Comparison of ENCODE assay signal across 15 cellular contexts in the genomic region with DNA sequence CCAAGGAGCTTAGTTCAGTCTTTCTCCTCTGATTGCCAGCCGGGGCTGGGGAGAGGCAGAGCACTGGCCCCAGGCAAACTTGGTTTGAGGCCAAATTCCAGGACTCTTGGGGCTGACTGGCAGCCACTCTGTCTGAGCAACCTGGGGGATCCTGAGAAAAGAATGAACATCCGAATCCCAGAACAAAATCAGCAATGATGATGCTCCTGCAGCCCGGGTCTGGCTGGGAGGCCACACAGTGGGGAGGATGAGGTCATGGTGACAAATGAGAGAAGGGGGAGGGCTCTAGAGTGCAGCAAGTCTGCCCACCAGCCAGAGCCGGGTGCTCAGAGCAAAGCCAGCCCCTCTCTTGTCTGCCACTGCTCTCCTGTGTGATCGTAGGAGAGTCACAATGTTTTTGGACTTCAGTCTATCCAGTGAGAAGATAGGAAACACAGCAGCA.
DNase-seq lines count a peak whose midpoint lies in the region; ATAC-seq, FAIRE-seq and TF ChIP-seq lines count a peak whose summit lies in the region.
"Had no signal": no experiment of that assay in that cellular context is flagged by ENCODE, and none has a peak within 500 bp of the region (broad histone marks: within the 10 kb centered on the region; RNA-seq: fewer than 3 reads in every experiment).

No MANE protein-coding gene starts in this region.

- no peaks in the 10 kb centered on the region for H3K27me3 ChIP-seq in mesendoderm (ENCODE audit: insufficient read depth, low read length, poor library complexity)
- no peaks in the 10 kb centered on the region for H3K27me3 ChIP-seq in ovary
- H3K27me3 ChIP-seq: colonic mucosa had no signal

- H3K9me3 ChIP-seq in ovary = no peaks in the 10 kb centered on the region
- H3K9me3 ChIP-seq: colonic mucosa had no signal

- H3K79me2 ChIP-seq in mesendoderm (ENCODE audit: control insufficient read depth, insufficient read depth, low read length) = no peaks in the 10 kb centered on the region

- no peak overlapping the region for H4K8ac ChIP-seq in mesendoderm (ENCODE audit: low read depth, low read length)

- H3K4me3 ChIP-seq in mesendoderm (ENCODE audit: low read length) (no peak overlapping the region), ovary (no peak overlapping the region)
- H3K4me3 ChIP-seq: colonic mucosa had no signal

- no peak for TF ChIP-seq POLR2A in ovary (IDR thresholded peaks at IDR 0.05)

- no peak overlapping the region for H2BK5ac ChIP-seq in mesendoderm (ENCODE audit: low read length)

- H3K56ac ChIP-seq in mesendoderm (ENCODE audit: low read length) = no peak overlapping the region

- H3K4me2 ChIP-seq in mesendoderm (ENCODE audit: low read length) = no peak overlapping the region

- H3K23ac ChIP-seq in mesendoderm (ENCODE audit: low read length) = no peak overlapping the region

- WGBS in mesendoderm (ENCODE audit: extremely low coverage, insufficient coverage, low lambda C conversion rate) = no CpG with 5 or more reads among the region's 5 CpGs
- 10 to 19% (median 12%) methylated on average over 5 of the region's 5 CpGs for WGBS in ovary, 3 donors

- DNase-seq in AG08395 (ENCODE audit: low spot score) (peak; percentile 37), HTR-8/SVneo (ENCODE audit: insufficient read length, low spot score) (peak; percentile 17), astrocyte of the hippocampus (ENCODE audit: low read depth, low spot score) (peak; percentile 90), mesendoderm (peak; percentile 86), ovary (no peak)
- DNase-seq: activated CD4-positive, alpha-beta T cell treated with anti-CD3 and anti-CD28 coated beads for 48 hours; activated T-cell treated with anti-CD3 and anti-CD28 coated beads, Interleukin-2, amount 50 U/mL, for 4 hours; colonic mucosa; NCI-H2029 treated with DMSO at 0.1 percent for 48 hours; Right ventricle myocardium superior; stimulated activated naive B cell treated with anti-CD40 and anti-IgM and Interleukin-4, amounts not matched to agents 10 μg/mL and 1 μg/mL and 100 μg/mL, for 72 hours had no signal

- H2BK120ac ChIP-seq in mesendoderm (ENCODE audit: low read depth, low read length) = no peak overlapping the region

- H3K9ac ChIP-seq in mesendoderm (ENCODE audit: low read length) = no peak overlapping the region

- intact Hi-C loops in ovary (cut with DNase I) = no loop called here

- no peak for TF ChIP-seq EP300 in ovary (IDR thresholded peaks at IDR 0.05)

- no peaks in the 10 kb centered on the region for H3K79me1 ChIP-seq in mesendoderm (ENCODE audit: low read length)

- H3K27ac ChIP-seq in mesendoderm (ENCODE audit: low read depth, low read length) (no peak overlapping the region), ovary (no peak overlapping the region)
- H3K27ac ChIP-seq: colonic mucosa had no signal

- H3K36me3 ChIP-seq in mesendoderm (ENCODE audit: control insufficient read depth, insufficient read depth, low read length) (no peaks in the 10 kb centered on the region), ovary (no peaks in the 10 kb centered on the region)
- H3K36me3 ChIP-seq: colonic mucosa had no signal

- H3K4me1 ChIP-seq in mesendoderm (ENCODE audit: control insufficient read depth, low read depth, low read length) = peaks cover 6% of the 10 kb centered on the region
- no peaks in the 10 kb centered on the region for H3K4me1 ChIP-seq in ovary (ENCODE audit: insufficient read depth)
- H3K4me1 ChIP-seq: colonic mucosa had no signal

- H2AK5ac ChIP-seq in mesendoderm (ENCODE audit: low read length) = no peak overlapping the region

- no peak overlapping the region for H3K4ac ChIP-seq in mesendoderm (ENCODE audit: low read depth, low read length)

- H4K5ac ChIP-seq in mesendoderm (ENCODE audit: low read length) = no peak overlapping the region

- no peak overlapping the region for H3K18ac ChIP-seq in mesendoderm (ENCODE audit: low read length)

- TF ChIP-seq CTCF in ovary (IDR thresholded peaks at IDR 0.05) = no peak

- no peak overlapping the region for H2BK15ac ChIP-seq in mesendoderm (replicated peaks; ENCODE audit: low read depth)

- no peak for FAIRE-seq in HTR-8/SVneo (lab: Jason Lieb, UNC)
- FAIRE-seq: D721Med had no signal

- no peak for ATAC-seq in GM21529 (IDR thresholded peaks at IDR 0.05; ENCODE audit: unreplicated experiment)
- no peak for ATAC-seq in HG02981 (IDR thresholded peaks at IDR 0.05; ENCODE audit: unreplicated experiment)
- ATAC-seq in GM18861 (IDR thresholded peaks at IDR 0.05; ENCODE audit: unreplicated experiment) = no peak
- ATAC-seq: activated T-cell treated with anti-CD3 and anti-CD28 coated beads, Interleukin-2, amount 50 U/mL, for 4 hours; stimulated activated naive B cell treated with anti-CD40 and anti-IgM and Interleukin-4, amounts not matched to agents 10 μg/mL and 1 μg/mL and 100 μg/mL, for 72 hours had no signal

Comparison
In these comparisons a context has a peak if more than half of its experiments do, and no peak if none do; other contexts are left out.
1. DNase-seq: peak in AG08395 (single experiment), HTR-8/SVneo (single experiment), astrocyte of the hippocampus (single experiment) and mesendoderm (single experiment); none in ovary (0 of 5).